In the genomic region with DNA sequence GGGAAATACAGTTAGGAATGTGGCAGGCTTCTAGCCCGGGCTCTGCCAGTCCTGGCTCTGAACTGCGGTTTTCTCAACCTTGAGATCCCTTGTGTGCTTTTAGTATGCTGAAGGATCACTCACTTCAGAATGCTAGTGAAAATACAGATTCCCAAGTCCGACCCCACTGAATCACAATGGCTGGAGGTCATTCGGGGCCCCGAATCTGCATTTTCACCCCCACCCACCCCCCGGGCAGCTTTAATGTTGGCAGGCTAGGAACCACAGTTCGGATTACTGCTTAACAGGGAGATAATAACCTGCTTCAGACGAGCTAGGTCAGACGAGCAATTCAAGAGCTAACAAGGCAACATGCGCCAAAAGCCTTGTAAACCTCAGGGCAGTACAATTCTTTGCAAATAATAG, we compare ENCODE assay signal across 8 cellular contexts. TPM values are rescaled to one million over a fixed set of nuclear protein-coding genes. Genes with fewer than 3 reads are reported as not detected.
A peak's percentile ranks its signal among the peaks of the same experiment; 100 is the strongest.
DNase-seq lines count a peak whose midpoint lies in the region; ATAC-seq and TF ChIP-seq lines count a peak whose summit lies in the region.

No MANE protein-coding gene starts in this region.

- TF ChIP-seq CTCF in left ventricle myocardium inferior (IDR thresholded peaks at IDR 0.05; ENCODE audit: borderline replicate concordance), result no peak

- no peaks in the 10 kb centered on the region for H3K9me3 Mint-ChIP-seq in activated CD8-positive, alpha-beta memory T cell treated with anti-CD3 and anti-CD28 coated beads, Interleukin-2, amount 10 ng/mL, durations not matched to agents 7 days and 5 days (ENCODE audit: low read depth)
- no peaks in the 10 kb centered on the region for H3K9me3 Mint-ChIP-seq in activated CD4-positive, alpha-beta memory T cell treated with anti-CD3 and anti-CD28 coated beads for 36 hours

- ATAC-seq in activated CD8-positive, alpha-beta memory T cell treated with anti-CD3 and anti-CD28 coated beads, Interleukin-2, amount 10 ng/mL, durations not matched to agents 7 days and 5 days, result no peak
- ATAC-seq in GM19023 (IDR thresholded peaks at IDR 0.05; ENCODE audit: unreplicated experiment) (no peak), GM21360 (IDR thresholded peaks at IDR 0.05; ENCODE audit: unreplicated experiment) (no peak)

- H3K27ac Mint-ChIP-seq in activated CD8-positive, alpha-beta memory T cell treated with anti-CD3 and anti-CD28 coated beads, Interleukin-2, amount 10 ng/mL, durations not matched to agents 7 days and 5 days, result peak overlapping the region; percentile 88
- peak overlapping the region; percentile 81 for H3K27ac Mint-ChIP-seq in activated CD4-positive, alpha-beta memory T cell treated with anti-CD3 and anti-CD28 coated beads for 36 hours

- H3K27me3 Mint-ChIP-seq in activated CD8-positive, alpha-beta memory T cell treated with anti-CD3 and anti-CD28 coated beads, Interleukin-2, amount 10 ng/mL, durations not matched to agents 7 days and 5 days, result no peaks in the 10 kb centered on the region
- no peaks in the 10 kb centered on the region for H3K27me3 Mint-ChIP-seq in activated CD4-positive, alpha-beta memory T cell treated with anti-CD3 and anti-CD28 coated beads for 36 hours

- intact Hi-C loops in activated CD4-positive, alpha-beta memory T cell treated with anti-CD3 and anti-CD28 coated beads for 36 hours (cut with micrococcal nuclease), result loop anchor here (1.0 to 10.0 kb wide), 5 partner anchors 156 to 1274 kb away; a partner anchor contains a TSS
- intact Hi-C loops in left ventricle myocardium inferior (cut with micrococcal nuclease), result no loop called here

- H3K4me1 Mint-ChIP-seq in activated CD8-positive, alpha-beta memory T cell treated with anti-CD3 and anti-CD28 coated beads, Interleukin-2, amount 10 ng/mL, durations not matched to agents 7 days and 5 days, result peaks cover 56% of the 10 kb centered on the region
- H3K4me1 Mint-ChIP-seq in activated CD4-positive, alpha-beta memory T cell treated with anti-CD3 and anti-CD28 coated beads for 36 hours (ENCODE audit: low read depth), result peaks cover 48% of the 10 kb centered on the region

- H3K4me3 ChIP-seq in left ventricle myocardium inferior (peak overlapping the region; percentile 86), skin epidermis (peak overlapping the region; percentile 62 to 91 (median 84))

- H3K36me3 Mint-ChIP-seq in activated CD8-positive, alpha-beta memory T cell treated with anti-CD3 and anti-CD28 coated beads, Interleukin-2, amount 10 ng/mL, durations not matched to agents 7 days and 5 days, result peaks cover 22% of the 10 kb centered on the region
- peaks cover 31% of the 10 kb centered on the region for H3K36me3 Mint-ChIP-seq in activated CD4-positive, alpha-beta memory T cell treated with anti-CD3 and anti-CD28 coated beads for 36 hours

- H3K36me3 ChIP-seq in left ventricle myocardium inferior, result no peaks in the 10 kb centered on the region

- CTCF ChIA-PET in activated CD8-positive, alpha-beta memory T cell treated with anti-CD3 and anti-CD28 coated beads, Interleukin-2, amount 10 ng/mL, durations not matched to agents 7 days and 5 days (lab: Charles Lee), result interaction anchor here (0.7 to 4.8 kb wide), 6 partner anchors 15 to 116 kb away, joined by 3 to 36 read pairs (median 5); no protein-coding TSS in a partner anchor
- CTCF ChIA-PET in activated CD4-positive, alpha-beta memory T cell treated with anti-CD3 and anti-CD28 coated beads for 36 hours (lab: Charles Lee), result interaction anchor here (0.7 to 3.3 kb wide), 8 partner anchors 10 to 140 kb away, joined by 3 to 26 read pairs (median 6); no protein-coding TSS in a partner anchor

- peak overlapping the region; percentile 99 for H3K27ac ChIP-seq in left ventricle myocardium inferior (replicated peaks)
- peak overlapping the region in 19 of 21 experiments; percentile 39 to 99 (median 81) for H3K27ac ChIP-seq in skin epidermis

- no peaks in the 10 kb centered on the region for H3K27me3 ChIP-seq in left ventricle myocardium inferior (ENCODE audit: low read depth)

- POLR2A ChIA-PET in activated CD4-positive, alpha-beta memory T cell treated with anti-CD3 and anti-CD28 coated beads for 36 hours (lab: Charles Lee), result interaction anchor here (0.6 to 4.1 kb wide), 12 partner anchors 11 to 157 kb away, joined by 3 to 33 read pairs (median 6); a partner anchor contains a TSS

- DNase-seq in activated CD8-positive, alpha-beta memory T cell treated with anti-CD3 and anti-CD28 coated beads, Interleukin-2, amount 10 ng/mL, durations not matched to agents 7 days and 5 days, result no peak
- DNase-seq in activated CD8-positive, alpha-beta memory T cell treated with anti-CD3 and anti-CD28 coated beads, Interleukin-2, amount 50 U/mL, for 4 hours, result no peak
- no peak for DNase-seq in activated CD4-positive, alpha-beta memory T cell treated with anti-CD3 and anti-CD28 coated beads for 36 hours
- DNase-seq in left ventricle myocardium inferior (no peak), RPMI8226 (no peak)

- H3K4me1 ChIP-seq in left ventricle myocardium inferior, result peaks cover 58% of the 10 kb centered on the region

- H3K4me3 Mint-ChIP-seq in activated CD8-positive, alpha-beta memory T cell treated with anti-CD3 and anti-CD28 coated beads, Interleukin-2, amount 10 ng/mL, durations not matched to agents 7 days and 5 days, result peak overlapping the region; percentile 79
- peak overlapping the region; percentile 84 for H3K4me3 Mint-ChIP-seq in activated CD4-positive, alpha-beta memory T cell treated with anti-CD3 and anti-CD28 coated beads for 36 hours

- no peaks in the 10 kb centered on the region for H3K9me3 ChIP-seq in left ventricle myocardium inferior (replicated peaks)

RNA-seq across cellular contexts. Expression of a gene that starts 0.5 kb away (rescaled TPM):
- total RNA-seq in activated CD8-positive, alpha-beta memory T cell treated with anti-CD3 and anti-CD28 coated beads, Interleukin-2, amount 10 ng/mL, durations not matched to agents 7 days and 5 days, result 10 to 100 TPM; 62.9 to 66.4 TPM
- 10 to 100 TPM; 69.9 to 72.2 TPM for total RNA-seq in activated CD4-positive, alpha-beta memory T cell treated with anti-CD3 and anti-CD28 coated beads for 36 hours
- total RNA-seq in left ventricle myocardium inferior, result 23.9 TPM

RNA-seq across cellular contexts. Expression of a gene that starts 36.2 kb away (rescaled TPM):
- total RNA-seq in activated CD8-positive, alpha-beta memory T cell treated with anti-CD3 and anti-CD28 coated beads, Interleukin-2, amount 10 ng/mL, durations not matched to agents 7 days and 5 days, result not detected
- total RNA-seq in activated CD4-positive, alpha-beta memory T cell treated with anti-CD3 and anti-CD28 coated beads for 36 hours, result not detected
- total RNA-seq in left ventricle myocardium inferior, result not detected
